In the genomic region with DNA sequence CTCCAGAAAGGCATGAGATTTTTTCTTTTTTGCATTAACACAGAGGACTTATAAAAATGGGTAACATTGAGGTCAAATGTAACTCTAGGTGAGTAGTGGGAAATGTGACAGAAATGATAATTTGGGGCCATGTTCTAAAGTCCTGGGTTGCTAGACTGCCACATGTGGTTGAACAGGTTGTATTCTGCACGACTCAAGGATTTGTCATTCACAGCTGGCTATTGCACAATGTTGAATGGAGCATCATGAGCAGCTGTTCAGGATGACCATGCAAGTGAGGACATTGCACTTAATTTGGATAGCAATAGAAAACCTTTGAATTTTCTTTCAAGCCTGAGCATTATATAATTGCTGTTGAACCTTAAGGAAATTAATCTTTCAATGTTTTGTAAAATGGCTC, we compare ENCODE assay signal across 15 cellular contexts.
A peak's percentile ranks its signal among the peaks of the same experiment; 100 is the strongest.
DNase-seq lines count a peak whose midpoint lies in the region; ATAC-seq and TF ChIP-seq lines count a peak whose summit lies in the region.
"Had no signal": no experiment of that assay in that cellular context is flagged by ENCODE, and none has a peak within 500 bp of the region (broad histone marks: within the 10 kb centered on the region; RNA-seq: fewer than 3 reads in every experiment).

No MANE protein-coding gene starts in this region.

- TF ChIP-seq CTCF in activated CD8-positive, alpha-beta T cell treated with anti-CD3 and anti-CD28 coated beads for 36 hours (IDR thresholded peaks at IDR 0.05): no peak

- peak; percentile 82 for ATAC-seq in left ventricle myocardium superior
- ATAC-seq in activated CD8-positive, alpha-beta T cell treated with anti-CD3 and anti-CD28 coated beads for 36 hours: no peak
- ATAC-seq: stimulated activated naive CD8-positive, alpha-beta T cell treated with anti-CD3 and anti-CD28 coated beads, Interleukin-15, Interleukin-2, amounts not matched to agents 100 U/mL and 50 U/mL, for 24 hours had no signal

- no peaks in the 10 kb centered on the region for H3K36me3 Mint-ChIP-seq in activated CD8-positive, alpha-beta T cell treated with anti-CD3 and anti-CD28 coated beads for 36 hours (ENCODE audit: low read depth)

- peaks cover 3% of the 10 kb centered on the region for H3K9me3 Mint-ChIP-seq in activated CD8-positive, alpha-beta T cell treated with anti-CD3 and anti-CD28 coated beads for 36 hours

- H3K4me1 Mint-ChIP-seq in activated CD8-positive, alpha-beta T cell treated with anti-CD3 and anti-CD28 coated beads for 36 hours (ENCODE audit: low read depth): no peaks in the 10 kb centered on the region
- H3K4me1 Mint-ChIP-seq: central memory CD8-positive, alpha-beta T cell; immature natural killer cell had no signal

- no peak overlapping the region for H3K4me3 Mint-ChIP-seq in activated CD8-positive, alpha-beta T cell treated with anti-CD3 and anti-CD28 coated beads for 36 hours
- H3K4me3 Mint-ChIP-seq: central memory CD8-positive, alpha-beta T cell; immature natural killer cell had no signal

- no peak overlapping the region for H3K27ac Mint-ChIP-seq in activated CD8-positive, alpha-beta T cell treated with anti-CD3 and anti-CD28 coated beads for 36 hours
- H3K27ac Mint-ChIP-seq: immature natural killer cell had no signal

- peak; percentile 2 for DNase-seq in COLO668 (lab: John Stamatoyannopoulos, UW; ENCODE audit: unreplicated experiment)
- peak; percentile 17 for DNase-seq in HPDE6-E6E7 (ENCODE audit: extremely low spot score)
- peak; percentile 59 for DNase-seq in amniotic epithelial cell (ENCODE audit: low read depth)
- DNase-seq in left ventricle myocardium superior: no peak
- no peak for DNase-seq in DMS79 (lab: John Stamatoyannopoulos, UW)
- no peak for DNase-seq in inferior parietal cortex (ENCODE audit: extremely low spot score)
- DNase-seq in cerebellar nuclear complex (lab: John Stamatoyannopoulos, UW): no peak
- DNase-seq in activated CD8-positive, alpha-beta T cell treated with anti-CD3 and anti-CD28 coated beads for 36 hours: no peak
- DNase-seq: activated CD8-positive, alpha-beta memory T cell treated with anti-CD3 and anti-CD28 coated beads for 24 hours; activated naive CD4-positive, alpha-beta T cell treated with Interleukin-2 at 50 U/mL for 16 hours; immature natural killer cell; KG1; NCI-H2107; stimulated activated naive CD8-positive, alpha-beta T cell treated with anti-CD3 and anti-CD28 coated beads, Interleukin-15, Interleukin-2, amounts not matched to agents 100 U/mL and 50 U/mL, for 24 hours had no signal

- POLR2A ChIA-PET in activated CD8-positive, alpha-beta T cell treated with anti-CD3 and anti-CD28 coated beads for 36 hours (lab: Charles Lee): no interaction called here

- intact Hi-C loops in left ventricle myocardium superior (cut with micrococcal nuclease): no loop called here
- intact Hi-C loops in activated CD8-positive, alpha-beta T cell treated with anti-CD3 and anti-CD28 coated beads for 36 hours (cut with micrococcal nuclease): no loop called here

- no peaks in the 10 kb centered on the region for H3K27me3 Mint-ChIP-seq in activated CD8-positive, alpha-beta T cell treated with anti-CD3 and anti-CD28 coated beads for 36 hours
- H3K27me3 Mint-ChIP-seq: central memory CD8-positive, alpha-beta T cell had no signal

- CTCF ChIA-PET in activated CD8-positive, alpha-beta T cell treated with anti-CD3 and anti-CD28 coated beads for 36 hours (lab: Charles Lee): no interaction called here

Comparison
In these comparisons a context has a peak if more than half of its experiments do, and no peak if none do; other contexts are left out.
1. DNase-seq: peak in COLO668 (single experiment), HPDE6-E6E7 (single experiment) and amniotic epithelial cell (single experiment); none in left ventricle myocardium superior (single experiment), DMS79 (single experiment), inferior parietal cortex (single experiment), cerebellar nuclear complex (0 of 2) and activated CD8-positive, alpha-beta T cell treated with anti-CD3 and anti-CD28 coated beads for 36 hours (single experiment).